In the genomic region with DNA sequence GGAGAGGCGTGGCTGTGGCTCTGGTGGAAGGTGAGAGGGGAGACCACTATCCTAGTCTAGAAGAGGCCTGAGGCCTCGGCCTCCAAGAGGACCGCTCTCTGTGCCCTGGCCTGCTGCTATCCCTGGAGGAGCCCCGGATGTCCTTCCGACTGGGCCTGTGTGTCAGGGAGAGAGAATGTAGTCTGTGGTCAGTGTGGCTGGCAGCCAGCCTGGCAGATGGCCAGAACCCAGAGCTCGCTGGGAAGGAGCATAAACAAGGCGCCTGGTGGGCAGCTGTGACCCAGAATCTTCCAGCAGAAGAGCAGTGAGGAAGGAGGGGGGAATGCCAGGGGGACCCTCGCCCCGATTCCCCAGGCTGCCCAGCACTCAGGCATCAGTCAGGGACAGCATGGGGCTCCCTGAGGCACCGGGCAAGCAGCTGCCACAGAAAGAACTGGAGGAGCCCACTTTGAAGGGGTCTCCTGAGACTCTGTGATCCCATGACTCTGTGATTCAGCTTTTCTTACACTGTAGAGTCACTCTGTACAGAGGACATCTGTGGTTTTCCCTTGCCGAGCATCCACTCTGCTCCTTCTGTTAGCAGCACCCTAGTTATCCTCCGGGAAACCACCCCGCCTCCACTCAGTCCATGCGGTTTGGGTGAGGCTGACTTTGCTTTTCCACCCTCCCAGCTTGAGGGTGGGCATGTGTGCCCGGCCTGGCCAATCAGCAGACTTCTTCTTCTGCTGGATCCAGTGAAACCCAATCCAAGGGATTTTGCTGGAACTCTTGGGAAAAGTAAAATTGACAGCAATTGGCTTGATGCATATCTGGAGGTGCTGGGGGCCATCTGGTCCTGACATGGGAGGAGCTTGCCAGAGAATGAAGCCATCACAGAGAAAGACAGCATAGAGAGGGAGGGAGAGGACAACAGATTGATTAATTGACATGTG, we compare ENCODE assay signal across 9 cellular contexts. TPM values are rescaled to one million over a fixed set of nuclear protein-coding genes. Genes with fewer than 3 reads are reported as not detected.
DNase-seq lines count a peak whose midpoint lies in the region; ATAC-seq and TF ChIP-seq lines count a peak whose summit lies in the region.
"Had no signal": no experiment of that assay in that cellular context is flagged by ENCODE, and none has a peak within 500 bp of the region (broad histone marks: within the 10 kb centered on the region; RNA-seq: fewer than 3 reads in every experiment).

No MANE protein-coding gene starts in this region.

- H3K27ac ChIP-seq in body of pancreas: peak overlapping the region; percentile 6 to 68 (median 46)

- no peaks in the 10 kb centered on the region for H3K9me3 ChIP-seq in ES-I3 (ENCODE audit: control insufficient read depth, insufficient read depth, low read length)
- no peaks in the 10 kb centered on the region for H3K9me3 ChIP-seq in body of pancreas

- CTCF ChIA-PET in T-cell (lab: Charles Lee): no interaction called here

- no peak overlapping the region for H3K4me3 Mint-ChIP-seq in T-cell
- H3K4me3 Mint-ChIP-seq: T-helper 1 cell treated with Interleukin-12 subunit alpha and Interleukin-12 subunit beta and Interleukin-4 antibody, amounts not matched to agents 30 μg/mL and 1 μg/mL, for 36 hours had no signal

- TF ChIP-seq CTCF in body of pancreas (IDR thresholded peaks at IDR 0.05) (no peak), retinal pigment epithelial cell (conservative IDR thresholded peaks at IDR 0.05; ENCODE audit: low read depth, low read length) (no peak)

- TF ChIP-seq POLR2A in body of pancreas (IDR thresholded peaks at IDR 0.05): no peak

- no peaks in the 10 kb centered on the region for H3K36me3 ChIP-seq in ES-I3 (ENCODE audit: insufficient read depth, low read length)
- H3K36me3 ChIP-seq in body of pancreas (replicated peaks in 1 of 2; ENCODE audit: insufficient read depth in 1 of 2, low read depth in 2 of 2): no peaks in the 10 kb centered on the region

- H3K4me3 ChIP-seq in body of pancreas (no peak overlapping the region), retinal pigment epithelial cell (ENCODE audit: low read length) (no peak overlapping the region)

- POLR2A ChIA-PET in T-cell (lab: Charles Lee): no interaction called here

- H3K27ac Mint-ChIP-seq in T-cell: no peak overlapping the region
- H3K27ac Mint-ChIP-seq: T-helper 1 cell treated with Interleukin-12 subunit alpha and Interleukin-12 subunit beta and Interleukin-4 antibody, amounts not matched to agents 30 μg/mL and 1 μg/mL, for 36 hours had no signal

- H3K4me1 ChIP-seq in ES-I3 (ENCODE audit: insufficient read depth, low read length) (peaks cover 51% of the 10 kb centered on the region), body of pancreas (peaks cover 24% of the 10 kb centered on the region)

- H3K36me3 Mint-ChIP-seq in T-cell: no peaks in the 10 kb centered on the region

- peaks cover 0 to 1% (median 0%) of the 10 kb centered on the region in 3 donors for H3K4me1 Mint-ChIP-seq in T-cell

- H3K9me3 Mint-ChIP-seq in T-cell: no peaks in the 10 kb centered on the region
- H3K9me3 Mint-ChIP-seq: T-helper 1 cell treated with Interleukin-12 subunit alpha and Interleukin-12 subunit beta and Interleukin-4 antibody, amounts not matched to agents 30 μg/mL and 1 μg/mL, for 36 hours had no signal

- H3K27me3 ChIP-seq in body of pancreas: no peaks in the 10 kb centered on the region

- peak; percentile 79 for DNase-seq in NCI-H2227 (lab: John Stamatoyannopoulos, UW; ENCODE audit: unreplicated experiment)
- peak; percentile 68 to 83 (median 76) for DNase-seq in body of pancreas
- DNase-seq in iPS DF 4.7 (ENCODE audit: extremely low read depth, low spot score): peak; percentile 75
- DNase-seq in retinal pigment epithelial cell (ENCODE audit: low read depth): peak; percentile 95
- DNase-seq in activated CD4-positive, alpha-beta T cell treated with anti-CD3 and anti-CD28 coated beads for 1 hour: no peak
- DNase-seq in T-cell: no peak

- peaks cover 34 to 40% of the 10 kb centered on the region in 2 donors for H3K27me3 Mint-ChIP-seq in T-cell

- intact Hi-C loops in body of pancreas (cut with DNase I): no loop called here

- 41 to 43% methylated on average over 15 of the region's 15 CpGs for WGBS in body of pancreas, 2 donors

- ATAC-seq in body of pancreas (peak; percentile 76), GM21717 (IDR thresholded peaks at IDR 0.05; ENCODE audit: unreplicated experiment) (no peak), T-cell (replicated peaks in 1 of 4) (no peak)

- peak overlapping the region; percentile 17; the same call in 1 of the 2 replicates for H3K9ac ChIP-seq in ES-I3 (ENCODE audit: low read depth, low read length)

RNA-seq across cellular contexts. Expression of a gene that starts 46.2 kb away (rescaled TPM):
- total RNA-seq in body of pancreas (10 to 100 TPM; 27.0 to 75.5 TPM), T-cell (10 to 100 TPM; 25.1 to 39.8 (median 36.0) TPM)

Comparison
In these comparisons a context has a peak if more than half of its experiments do, and no peak if none do; other contexts are left out.
1. DNase-seq: peak in NCI-H2227 (single experiment), body of pancreas (4 of 4), iPS DF 4.7 (single experiment) and retinal pigment epithelial cell (single experiment); none in activated CD4-positive, alpha-beta T cell treated with anti-CD3 and anti-CD28 coated beads for 1 hour (single experiment) and T-cell (0 of 34).